Comparison of ENCODE assay signal across 12 cellular contexts in genomic region chr20:64178925-64179324, GRCh38. TPM values are rescaled to one million over a fixed set of nuclear protein-coding genes. Genes with fewer than 3 reads are reported as not detected.
"Had no signal": no experiment of that assay in that cellular context is flagged by ENCODE, and none has a peak within 500 bp of the region (broad histone marks: within the 10 kb centered on the region; RNA-seq: fewer than 3 reads in every experiment).

No MANE protein-coding gene starts in this region.

RNA-seq across cellular contexts. Expression of gene MYT1, which starts 14.7 kb away (rescaled TPM):
- total RNA-seq: kidney; kidney epithelial cell; left lobe of liver; left lung; mammary epithelial cell; mesenteric fat pad; mononuclear cell; myocyte; naive thymus-derived CD4-positive, alpha-beta T cell; naive thymus-derived CD8-positive, alpha-beta T cell had no signal
- polyA plus RNA-seq: immature natural killer cell; keratinocyte; naive thymus-derived CD4-positive, alpha-beta T cell; naive thymus-derived CD8-positive, alpha-beta T cell had no signal
